14 cellular contexts compared by ENCODE assay signal in the genomic region with DNA sequence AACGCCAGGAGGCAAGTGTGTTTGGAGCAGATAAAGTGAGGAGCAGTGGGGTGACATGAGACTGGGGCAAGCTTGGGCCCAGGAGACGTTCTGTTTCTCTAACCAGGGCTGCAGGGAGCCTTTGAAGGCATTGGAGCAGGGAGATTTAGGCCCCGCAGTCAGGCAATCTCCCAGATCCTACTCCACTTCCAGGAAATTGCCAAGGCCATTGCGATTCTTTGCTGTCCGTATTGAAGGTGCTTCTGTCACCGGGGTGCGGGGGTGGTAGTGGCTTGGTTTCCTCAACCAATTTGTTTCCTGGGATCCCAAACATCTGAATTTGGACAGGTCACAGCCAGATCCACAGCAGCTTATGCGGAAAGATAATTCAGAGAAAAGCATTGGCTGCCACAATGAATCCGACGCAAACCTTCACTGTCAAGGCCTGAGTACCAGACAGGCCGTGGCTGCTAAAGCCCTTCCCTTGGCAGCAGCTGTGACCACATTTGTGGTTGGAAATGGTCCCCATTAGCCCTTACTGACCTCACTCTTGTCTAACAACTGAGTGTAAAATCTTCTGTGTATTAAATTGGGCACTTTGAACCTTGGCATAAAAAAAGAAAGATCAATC.
DNase-seq lines count a peak whose midpoint lies in the region; ATAC-seq and TF ChIP-seq lines count a peak whose summit lies in the region.
"Had no signal": no experiment of that assay in that cellular context is flagged by ENCODE, and none has a peak within 500 bp of the region (broad histone marks: within the 10 kb centered on the region; RNA-seq: fewer than 3 reads in every experiment).

No MANE protein-coding gene starts in this region.

- CTCF ChIA-PET in activated CD8-positive, alpha-beta T cell treated with anti-CD3 and anti-CD28 coated beads, Interleukin-2, amount 10 ng/mL, durations not matched to agents 7 days and 5 days (lab: Charles Lee) = no interaction called here
- CTCF ChIA-PET in activated CD8-positive, alpha-beta T cell treated with anti-CD3 and anti-CD28 coated beads for 36 hours (lab: Charles Lee) = no interaction called here

- intact Hi-C loops in activated CD8-positive, alpha-beta T cell treated with anti-CD3 and anti-CD28 coated beads for 36 hours (cut with micrococcal nuclease) = no loop called here
- intact Hi-C loops in vagina (cut with DNase I) = no loop called here
- intact Hi-C loops in cardiac septum (cut with DNase I) = no loop called here

- DNase-seq in activated CD8-positive, alpha-beta T cell treated with anti-CD3 and anti-CD28 coated beads, Interleukin-2, amount 10 ng/mL, durations not matched to agents 7 days and 5 days = peak; percentile 11
- DNase-seq in activated CD8-positive, alpha-beta T cell treated with anti-CD3 and anti-CD28 coated beads for 36 hours = no peak
- DNase-seq in SW480 (ENCODE audit: low spot score) (peak; percentile 20), islet precursor cell (peak; percentile 24), vagina (ENCODE audit: extremely low spot score in 2 of 2) (peak; percentile 25 to 64), cardiac septum (ENCODE audit: low spot score) (no peak), HT-29 (ENCODE audit: low spot score) (no peak)
- DNase-seq: EL, MM.1S, NCI-H1092 treated with DMSO at 0.1 percent for 48 hours, NCI-H446, PC-3 had no signal

- H3K27me3 Mint-ChIP-seq in activated CD8-positive, alpha-beta T cell treated with anti-CD3 and anti-CD28 coated beads, Interleukin-2, amount 10 ng/mL, durations not matched to agents 7 days and 5 days (ENCODE audit: low read depth) = peaks cover 6% of the 10 kb centered on the region
- peaks cover 6% of the 10 kb centered on the region for H3K27me3 Mint-ChIP-seq in activated CD8-positive, alpha-beta T cell treated with anti-CD3 and anti-CD28 coated beads for 36 hours

- H3K27ac Mint-ChIP-seq in activated CD8-positive, alpha-beta T cell treated with anti-CD3 and anti-CD28 coated beads, Interleukin-2, amount 10 ng/mL, durations not matched to agents 7 days and 5 days = no peak overlapping the region
- H3K27ac Mint-ChIP-seq in activated CD8-positive, alpha-beta T cell treated with anti-CD3 and anti-CD28 coated beads for 36 hours = no peak overlapping the region
- H3K27ac Mint-ChIP-seq: CD14-positive monocyte had no signal

- no peaks in the 10 kb centered on the region for H3K9me3 ChIP-seq in vagina

- no peak overlapping the region for H3K27ac ChIP-seq in vagina

- H3K36me3 Mint-ChIP-seq in activated CD8-positive, alpha-beta T cell treated with anti-CD3 and anti-CD28 coated beads, Interleukin-2, amount 10 ng/mL, durations not matched to agents 7 days and 5 days (ENCODE audit: low read depth) = no peaks in the 10 kb centered on the region
- no peaks in the 10 kb centered on the region for H3K36me3 Mint-ChIP-seq in activated CD8-positive, alpha-beta T cell treated with anti-CD3 and anti-CD28 coated beads for 36 hours (ENCODE audit: low read depth)
- H3K36me3 Mint-ChIP-seq: CD14-positive monocyte had no signal

- no peak overlapping the region for H3K4me3 ChIP-seq in vagina

- TF ChIP-seq CTCF in activated CD8-positive, alpha-beta T cell treated with anti-CD3 and anti-CD28 coated beads for 36 hours (IDR thresholded peaks at IDR 0.05) = no peak
- TF ChIP-seq CTCF in vagina (IDR thresholded peaks at IDR 0.05) = no peak

- H3K36me3 ChIP-seq in vagina = no peaks in the 10 kb centered on the region

- POLR2A ChIA-PET in activated CD8-positive, alpha-beta T cell treated with anti-CD3 and anti-CD28 coated beads, Interleukin-2, amount 10 ng/mL, durations not matched to agents 7 days and 5 days (lab: Charles Lee) = no interaction called here
- POLR2A ChIA-PET in activated CD8-positive, alpha-beta T cell treated with anti-CD3 and anti-CD28 coated beads for 36 hours (lab: Charles Lee) = no interaction called here

- H3K4me3 Mint-ChIP-seq in activated CD8-positive, alpha-beta T cell treated with anti-CD3 and anti-CD28 coated beads, Interleukin-2, amount 10 ng/mL, durations not matched to agents 7 days and 5 days = no peak overlapping the region
- H3K4me3 Mint-ChIP-seq in activated CD8-positive, alpha-beta T cell treated with anti-CD3 and anti-CD28 coated beads for 36 hours = no peak overlapping the region

- H3K9me3 Mint-ChIP-seq in activated CD8-positive, alpha-beta T cell treated with anti-CD3 and anti-CD28 coated beads, Interleukin-2, amount 10 ng/mL, durations not matched to agents 7 days and 5 days (ENCODE audit: insufficient read depth) = no peaks in the 10 kb centered on the region
- no peaks in the 10 kb centered on the region for H3K9me3 Mint-ChIP-seq in activated CD8-positive, alpha-beta T cell treated with anti-CD3 and anti-CD28 coated beads for 36 hours

- no peak for TF ChIP-seq POLR2A in vagina (IDR thresholded peaks at IDR 0.05)

- H3K4me1 ChIP-seq in vagina = no peaks in the 10 kb centered on the region

- H3K4me1 Mint-ChIP-seq in activated CD8-positive, alpha-beta T cell treated with anti-CD3 and anti-CD28 coated beads, Interleukin-2, amount 10 ng/mL, durations not matched to agents 7 days and 5 days (ENCODE audit: low read depth) = no peaks in the 10 kb centered on the region
- no peaks in the 10 kb centered on the region for H3K4me1 Mint-ChIP-seq in activated CD8-positive, alpha-beta T cell treated with anti-CD3 and anti-CD28 coated beads for 36 hours (ENCODE audit: low read depth)
- H3K4me1 Mint-ChIP-seq: CD14-positive monocyte had no signal

- no peak for ATAC-seq in activated CD8-positive, alpha-beta T cell treated with anti-CD3 and anti-CD28 coated beads, Interleukin-2, amount 10 ng/mL, durations not matched to agents 7 days and 5 days
- no peak for ATAC-seq in activated CD8-positive, alpha-beta T cell treated with anti-CD3 and anti-CD28 coated beads for 36 hours
- ATAC-seq in GM19463 (IDR thresholded peaks at IDR 0.05; ENCODE audit: unreplicated experiment) = no peak
- ATAC-seq: PC-3 had no signal

- no peaks in the 10 kb centered on the region for H3K27me3 ChIP-seq in vagina

Comparison
In these comparisons a context has a peak if more than half of its experiments do, and no peak if none do; other contexts are left out.
1. DNase-seq: peak in activated CD8-positive, alpha-beta T cell treated with anti-CD3 and anti-CD28 coated beads, Interleukin-2, amount 10 ng/mL, durations not matched to agents 7 days and 5 days (single experiment), SW480 (single experiment), islet precursor cell (single experiment) and vagina (2 of 2); none in activated CD8-positive, alpha-beta T cell treated with anti-CD3 and anti-CD28 coated beads for 36 hours (single experiment), cardiac septum (single experiment) and HT-29 (single experiment).